In the genomic region with DNA sequence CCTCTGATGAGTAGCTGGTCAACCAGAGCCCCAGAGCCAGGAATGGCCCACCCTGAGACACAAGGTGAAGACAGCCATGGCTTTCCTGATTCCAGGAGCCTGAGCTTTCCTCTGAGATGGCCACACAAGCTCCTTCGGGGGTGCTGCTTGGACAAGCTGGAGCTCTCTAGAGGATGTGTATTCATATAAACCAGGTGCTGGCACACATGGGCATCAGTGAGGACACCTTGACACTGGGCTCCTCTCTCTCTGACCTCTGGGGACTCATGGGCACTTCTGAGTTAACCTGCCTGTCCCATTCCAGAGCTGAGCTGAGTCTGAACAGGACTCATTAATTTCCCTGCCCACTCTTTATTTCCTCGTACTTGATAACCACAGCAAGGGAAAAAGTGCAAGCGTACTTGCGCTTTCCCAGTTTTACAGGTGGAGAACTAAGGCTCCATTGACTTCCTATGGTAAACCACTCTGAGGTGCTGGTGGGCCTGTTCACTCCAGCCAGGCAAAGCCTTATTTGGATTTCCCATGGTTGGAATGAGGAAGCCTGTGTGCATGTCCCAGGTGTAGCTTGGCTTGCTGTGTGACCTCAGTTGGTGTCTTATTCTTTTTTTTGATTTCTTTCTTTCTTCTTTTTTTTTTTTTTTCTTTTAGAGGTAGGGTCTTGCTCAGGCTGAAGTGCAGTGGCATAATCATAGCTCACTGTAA, we compare ENCODE assay signal across 33 cellular contexts. TPM values are rescaled to one million over a fixed set of nuclear protein-coding genes. Genes with fewer than 3 reads are reported as not detected.
"Had no signal": no experiment of that assay in that cellular context is flagged by ENCODE, and none has a peak within 500 bp of the region (broad histone marks: within the 10 kb centered on the region; RNA-seq: fewer than 3 reads in every experiment).

No MANE protein-coding gene starts in this region.

- H3K4me2 ChIP-seq: hepatocyte had no signal

- H3K4me1 ChIP-seq: esophagus squamous epithelium, gastroesophageal sphincter had no signal

- DNase-seq: activated B cell treated with CpG ODN at 0.5 μM for 24 hours; activated CD4-positive, alpha-beta T cell treated with anti-CD3 and anti-CD28 coated beads for 48 hours; activated CD4-positive, alpha-beta T cell treated with anti-CD3 and anti-CD28 coated beads, Interleukin-2, amount 50 U/mL, for 1 hour; activated CD4-positive, alpha-beta T cell treated with anti-CD3 and anti-CD28 coated beads, Interleukin-2, amount 50 U/mL, for 48 hours; activated CD8-positive, alpha-beta memory T cell treated with anti-CD3 and anti-CD28 coated beads for 24 hours; activated CD8-positive, alpha-beta T cell treated with anti-CD3 and anti-CD28 coated beads for 36 hours; activated effector memory CD4-positive, alpha-beta T cell treated with Interleukin-2 at 50 U/mL for 16 hours; activated gamma-delta T cell treated with Interleukin-2 at 50 U/mL for 16 hours; activated naive CD4-positive, alpha-beta T cell treated with anti-CD3 and anti-CD28 coated beads, Interleukin-2, amount 50 U/mL, for 16 hours; activated naive CD4-positive, alpha-beta T cell treated with Interleukin-2 at 50 U/mL for 16 hours; activated T-cell treated with anti-CD3 and anti-CD28 coated beads, Interleukin-2, amount 50 U/mL, for 4 hours; amniotic stem cell; anterior cingulate cortex; central memory CD4-positive, alpha-beta T cell; cerebellar nuclear complex; colonic mucosa; effector CD8-positive, alpha-beta T cell; esophagus squamous epithelium; foreskin melanocyte; heart right ventricle; T1000; WERI-Rb-1 had no signal

- H3K27me3 Mint-ChIP-seq: activated CD8-positive, alpha-beta T cell treated with anti-CD3 and anti-CD28 coated beads for 36 hours; activated naive CD8-positive, alpha-beta T cell; activated T-helper 17 cell treated with anti-CD3 and anti-CD28 coated beads, Interleukin-2, amount 50 U/mL, for 72 hours had no signal

- H3K36me3 Mint-ChIP-seq: activated naive CD8-positive, alpha-beta T cell had no signal

- H3K9me3 ChIP-seq: colonic mucosa, esophagus squamous epithelium, gastroesophageal sphincter, heart right ventricle had no signal

- H2AFZ ChIP-seq: hepatocyte had no signal

- H3K4me1 Mint-ChIP-seq: activated T-helper 17 cell treated with anti-CD3 and anti-CD28 coated beads, Interleukin-2, amount 50 U/mL, for 72 hours had no signal

- H3K27ac Mint-ChIP-seq: activated B cell treated with CpG ODN at 0.5 μM for 24 hours; activated CD8-positive, alpha-beta T cell treated with anti-CD3 and anti-CD28 coated beads for 36 hours; activated naive CD8-positive, alpha-beta T cell; activated T-helper 17 cell treated with anti-CD3 and anti-CD28 coated beads, Interleukin-2, amount 50 U/mL, for 72 hours; T-helper 2 cell treated with Interferon-gamma antibody and Interleukin-4, amounts not matched to agents 5 μg/mL and 100 μg/mL, for 36 hours had no signal

- H3K9me3 Mint-ChIP-seq: activated B cell treated with CpG ODN at 0.5 μM for 24 hours; activated CD8-positive, alpha-beta T cell treated with anti-CD3 and anti-CD28 coated beads for 36 hours; activated T-cell treated with anti-CD3 and anti-CD28 coated beads, Interleukin-2, amount 50 U/mL, for 4 hours; activated T-helper 17 cell treated with anti-CD3 and anti-CD28 coated beads, Interleukin-2, amount 50 U/mL, for 72 hours; T-helper 2 cell treated with Interferon-gamma antibody and Interleukin-4, amounts not matched to agents 5 μg/mL and 100 μg/mL, for 36 hours had no signal

- H3K27me3 ChIP-seq: cardiac muscle cell, colonic mucosa, esophagus squamous epithelium, gastroesophageal sphincter, heart right ventricle, hepatocyte had no signal

- H3K4me3 ChIP-seq: cardiac muscle cell, colonic mucosa, esophagus squamous epithelium, gastroesophageal sphincter, heart right ventricle, hepatocyte had no signal

- H3K36me3 ChIP-seq: cardiac muscle cell, colonic mucosa, esophagus squamous epithelium, gastroesophageal sphincter, heart right ventricle, WERI-Rb-1 had no signal

- H3K27ac ChIP-seq: cardiac muscle cell, colonic mucosa, epithelial cell of prostate, esophagus squamous epithelium, gastroesophageal sphincter, hepatocyte, WERI-Rb-1 had no signal

- ATAC-seq: activated CD4-positive, CD25-positive, alpha-beta regulatory T cell treated with anti-CD3 and anti-CD28 coated beads, Interleukin-2, amount 50 U/mL, for 24 hours; activated CD8-positive, alpha-beta T cell treated with anti-CD3 and anti-CD28 coated beads for 36 hours; activated T-cell treated with anti-CD3 and anti-CD28 coated beads, Interleukin-2, amount 50 U/mL, for 4 hours; activated T-helper 17 cell treated with anti-CD3 and anti-CD28 coated beads, Interleukin-2, amount 50 U/mL, for 72 hours; gastroesophageal sphincter had no signal

- H3K4me3 Mint-ChIP-seq: activated B cell treated with CpG ODN at 0.5 μM for 24 hours; activated CD8-positive, alpha-beta T cell treated with anti-CD3 and anti-CD28 coated beads for 36 hours; activated naive CD8-positive, alpha-beta T cell; activated T-cell treated with anti-CD3 and anti-CD28 coated beads, Interleukin-2, amount 50 U/mL, for 4 hours; activated T-helper 17 cell treated with anti-CD3 and anti-CD28 coated beads, Interleukin-2, amount 50 U/mL, for 72 hours; T-helper 2 cell treated with Interferon-gamma antibody and Interleukin-4, amounts not matched to agents 5 μg/mL and 100 μg/mL, for 36 hours had no signal

RNA-seq across cellular contexts. Expression of a gene that starts 25.4 kb away (rescaled TPM):
- total RNA-seq: activated B cell treated with CpG ODN at 0.5 μM for 24 hours; activated T-cell treated with anti-CD3 and anti-CD28 coated beads, Interleukin-2, amount 50 U/mL, for 4 hours; astrocyte; cardiac muscle cell; dermis microvascular lymphatic vessel endothelial cell; endothelial cell of umbilical vein had no signal
- polyA plus RNA-seq: cardiac muscle cell, endothelial cell of umbilical vein, hepatocyte had no signal
